In genomic region chr1:20137055-20137454, GRCh38 we compare ENCODE assay signal across 18 cellular contexts. TPM values are rescaled to one million over a fixed set of nuclear protein-coding genes. Genes with fewer than 3 reads are reported as not detected.
"Had no signal": no experiment of that assay in that cellular context is flagged by ENCODE, and none has a peak within 500 bp of the region (broad histone marks: within the 10 kb centered on the region; RNA-seq: fewer than 3 reads in every experiment).

No MANE protein-coding gene starts in this region.

- H3K9me3 ChIP-seq: adrenal gland, esophagus muscularis mucosa, pancreas, stomach, uterus had no signal

- H3K9ac ChIP-seq: neural progenitor cell had no signal

- H3K36me3 ChIP-seq: adrenal gland, esophagus muscularis mucosa, neural progenitor cell, pancreas, stomach, uterus had no signal

- H3K4me3 Mint-ChIP-seq: activated B cell treated with CpG ODN at 0.5 μM for 24 hours; activated CD4-positive, alpha-beta T cell treated with anti-CD3 and anti-CD28 coated beads, Interleukin-2, amount 10 ng/mL, durations not matched to agents 24 days and 14 days; activated naive CD4-positive, alpha-beta T cell treated with anti-CD3 and anti-CD28 coated beads, Interleukin-2, amount 10 ng/mL, durations not matched to agents 7 days and 5 days; central memory CD8-positive, alpha-beta T cell; neural progenitor cell had no signal

- H3K27me3 ChIP-seq: adrenal gland, neural progenitor cell, pancreas, uterus had no signal

- H3K4me3 ChIP-seq: adrenal gland, esophagus muscularis mucosa, neural progenitor cell, pancreas, skin epidermis, stomach, uterus had no signal

- H3K4me1 Mint-ChIP-seq: activated B cell treated with CpG ODN at 0.5 μM for 24 hours; activated CD4-positive, alpha-beta T cell treated with anti-CD3 and anti-CD28 coated beads, Interleukin-2, amount 10 ng/mL, durations not matched to agents 24 days and 14 days; activated naive CD4-positive, alpha-beta T cell treated with anti-CD3 and anti-CD28 coated beads, Interleukin-2, amount 10 ng/mL, durations not matched to agents 7 days and 5 days; central memory CD8-positive, alpha-beta T cell; neural progenitor cell had no signal

- H3K9me3 Mint-ChIP-seq: activated B cell treated with CpG ODN at 0.5 μM for 24 hours; activated naive CD4-positive, alpha-beta T cell treated with anti-CD3 and anti-CD28 coated beads, Interleukin-2, amount 10 ng/mL, durations not matched to agents 7 days and 5 days; central memory CD8-positive, alpha-beta T cell; neural progenitor cell had no signal

- ATAC-seq: left ventricle myocardium superior, pancreas had no signal

- H3K27ac ChIP-seq: adrenal gland, esophagus muscularis mucosa, neural progenitor cell, pancreas, stomach, uterus had no signal

- H3K36me3 Mint-ChIP-seq: activated naive CD4-positive, alpha-beta T cell treated with anti-CD3 and anti-CD28 coated beads, Interleukin-2, amount 10 ng/mL, durations not matched to agents 7 days and 5 days; neural progenitor cell had no signal

- H3K27ac Mint-ChIP-seq: activated B cell treated with CpG ODN at 0.5 μM for 24 hours; activated CD4-positive, alpha-beta T cell treated with anti-CD3 and anti-CD28 coated beads, Interleukin-2, amount 10 ng/mL, durations not matched to agents 24 days and 14 days; activated naive CD4-positive, alpha-beta T cell treated with anti-CD3 and anti-CD28 coated beads, Interleukin-2, amount 10 ng/mL, durations not matched to agents 7 days and 5 days; neural progenitor cell had no signal

- H3K4me1 ChIP-seq: adrenal gland, esophagus muscularis mucosa, neural progenitor cell, pancreas, stomach, uterus had no signal

- DNase-seq: activated B cell treated with CpG ODN at 0.5 μM for 24 hours; activated CD4-positive, alpha-beta T cell treated with anti-CD3 and anti-CD28 coated beads, Interleukin-2, amount 10 ng/mL, durations not matched to agents 24 days and 14 days; activated naive CD4-positive, alpha-beta T cell treated with anti-CD3 and anti-CD28 coated beads, Interleukin-2, amount 10 ng/mL, durations not matched to agents 7 days and 5 days; adrenal gland; dermis blood vessel endothelial cell; left ventricle myocardium superior; retina; stomach; T-helper 1 cell; uterus had no signal

RNA-seq across cellular contexts. Expression of gene PLA2G2F, which starts 2.1 kb away (rescaled TPM):
- total RNA-seq: activated B cell treated with CpG ODN at 0.5 μM for 24 hours; activated CD4-positive, alpha-beta T cell treated with anti-CD3 and anti-CD28 coated beads, Interleukin-2, amount 10 ng/mL, durations not matched to agents 24 days and 14 days; adrenal gland; dermis blood vessel endothelial cell; esophagus muscularis mucosa; fibroblast of villous mesenchyme; left ventricle myocardium superior; mesenteric fat pad; myocyte; pancreas had no signal
- polyA plus RNA-seq: pancreas, stomach had no signal

RNA-seq across cellular contexts. Expression of gene PLA2G2D, which starts 17.7 kb away (rescaled TPM):
- total RNA-seq: activated CD4-positive, alpha-beta T cell treated with anti-CD3 and anti-CD28 coated beads, Interleukin-2, amount 10 ng/mL, durations not matched to agents 24 days and 14 days; adrenal gland; dermis blood vessel endothelial cell; esophagus muscularis mucosa; fibroblast of villous mesenchyme; left ventricle myocardium superior; mesenteric fat pad; myocyte; stomach; uterus had no signal
- polyA plus RNA-seq: adrenal gland, pancreas had no signal

RNA-seq across cellular contexts. Expression of gene UBXN10, which starts 48.8 kb away (rescaled TPM):
- total RNA-seq: dermis blood vessel endothelial cell, fibroblast of villous mesenchyme had no signal

RNA-seq across cellular contexts. Expression of gene PLA2G2C, which starts 49.3 kb away (rescaled TPM):
- total RNA-seq: activated B cell treated with CpG ODN at 0.5 μM for 24 hours, dermis blood vessel endothelial cell, fibroblast of villous mesenchyme, left ventricle myocardium superior, myocyte, pancreas, uterus had no signal
- polyA plus RNA-seq: pancreas had no signal
